9 cellular contexts compared by ENCODE assay signal in genomic region chr7:71131256-71131752, GRCh38. TPM values are rescaled to one million over a fixed set of nuclear protein-coding genes. Genes with fewer than 3 reads are reported as not detected.
A peak's percentile ranks its signal among the peaks of the same experiment; 100 is the strongest.
DNase-seq lines count a peak whose midpoint lies in the region; ATAC-seq and TF ChIP-seq lines count a peak whose summit lies in the region.
"Had no signal": no experiment of that assay in that cellular context is flagged by ENCODE, and none has a peak within 500 bp of the region (broad histone marks: within the 10 kb centered on the region; RNA-seq: fewer than 3 reads in every experiment).

No MANE protein-coding gene starts in this region.

- intact Hi-C loops in sigmoid colon (cut with DNase I), result loop anchor here (2.0 to 5.0 kb wide), 2 partner anchors 106 to 601 kb away; no protein-coding TSS in a partner anchor

- no peak overlapping the region for H3K4me3 ChIP-seq in GM06990 (replicated peaks; ENCODE audit: low read depth, low read length)
- H3K4me3 ChIP-seq in WERI-Rb-1 (ENCODE audit: low read depth, low read length), result peak overlapping the region; percentile 53
- peak overlapping the region; percentile 75 for H3K4me3 ChIP-seq in iPS-11a (ENCODE audit: low read depth, low read length)
- H3K4me3 ChIP-seq in sigmoid colon, result peak overlapping the region; percentile 52 to 86 (median 78)

- H3K27me3 ChIP-seq in GM06990 (replicated peaks; ENCODE audit: control insufficient read depth, insufficient read depth, low read length) (no peaks in the 10 kb centered on the region), WERI-Rb-1 (ENCODE audit: insufficient read depth, low read depth, severe bottlenecking) (peaks cover 82% of the 10 kb centered on the region), sigmoid colon (no peaks in the 10 kb centered on the region)

- DNase-seq in GM06990 (ENCODE audit: extremely low read depth, insufficient read length) (peak; percentile 11), WERI-Rb-1 (peak; percentile 46), sigmoid colon (peak; percentile 77), NCI-H1048 (lab: John Stamatoyannopoulos, UW) (no peak), A172 (ENCODE audit: low spot score) (no peak)

- TF ChIP-seq EP300 in sigmoid colon (IDR thresholded peaks at IDR 0.05), result no peak

- peaks cover 0 to 42% (median 16%) of the 10 kb centered on the region in 4 donors for H3K4me1 ChIP-seq in sigmoid colon

- no peak for ATAC-seq in GM21515 (IDR thresholded peaks at IDR 0.05; ENCODE audit: unreplicated experiment)
- ATAC-seq in HG02981 (IDR thresholded peaks at IDR 0.05; ENCODE audit: unreplicated experiment), result no peak

- TF ChIP-seq POLR2A in sigmoid colon (IDR thresholded peaks at IDR 0.05), result no peak

- peaks cover 2% of the 10 kb centered on the region for H3K9me3 ChIP-seq in WERI-Rb-1 (ENCODE audit: severe bottlenecking)
- no peaks in the 10 kb centered on the region for H3K9me3 ChIP-seq in sigmoid colon

- 1 to 8% methylated on average over 62 of the region's 62 CpGs for WGBS in sigmoid colon, 2 donors

- H3K27ac ChIP-seq in WERI-Rb-1 (no peak overlapping the region), sigmoid colon (peak overlapping the region; percentile 77 to 90 (median 80))

- no peak for TF ChIP-seq CTCF in GM06990 (IDR thresholded peaks at IDR 0.05; ENCODE audit: insufficient read depth, low read length, poor library complexity, severe bottlenecking)
- TF ChIP-seq CTCF in WERI-Rb-1 (IDR thresholded peaks at IDR 0.05; ENCODE audit: low read depth, low read length), result no peak
- TF ChIP-seq CTCF in sigmoid colon (IDR thresholded peaks at IDR 0.05), result no peak

- H3K36me3 ChIP-seq in GM06990 (ENCODE audit: control insufficient read depth, insufficient read depth, low read length) (no peaks in the 10 kb centered on the region), WERI-Rb-1 (no peaks in the 10 kb centered on the region), sigmoid colon (no peaks in the 10 kb centered on the region)

RNA-seq across cellular contexts. Expression of gene GALNT17, which starts 0.6 kb away (rescaled TPM):
- 10 to 100 TPM; 14.6 to 45.4 (median 29.4) TPM for total RNA-seq in sigmoid colon
- polyA plus RNA-seq in sigmoid colon, result 1 to 10 TPM in 2 of 3 donors, not detected in 1; 1.8 to 3.1 TPM
- not detected in 2 replicates for total RNA-seq in A172 (2014; rRNA removed; shearing (Covaris generic))
- total RNA-seq: mononuclear cell had no signal

Comparison
In these comparisons a context has a peak if more than half of its experiments do, and no peak if none do; other contexts are left out.
1. DNase-seq: peak in GM06990 (single experiment), WERI-Rb-1 (single experiment) and sigmoid colon (single experiment); none in NCI-H1048 (single experiment) and A172 (single experiment).
2. RNA of gene GALNT17, which starts 0.6 kb away (total RNA-seq): 14.6 to 45.4 TPM in sigmoid colon; not detected in A172; every median in the first group is over 10 times any median in the second.